14 cellular contexts compared by ENCODE assay signal in the genomic region with DNA sequence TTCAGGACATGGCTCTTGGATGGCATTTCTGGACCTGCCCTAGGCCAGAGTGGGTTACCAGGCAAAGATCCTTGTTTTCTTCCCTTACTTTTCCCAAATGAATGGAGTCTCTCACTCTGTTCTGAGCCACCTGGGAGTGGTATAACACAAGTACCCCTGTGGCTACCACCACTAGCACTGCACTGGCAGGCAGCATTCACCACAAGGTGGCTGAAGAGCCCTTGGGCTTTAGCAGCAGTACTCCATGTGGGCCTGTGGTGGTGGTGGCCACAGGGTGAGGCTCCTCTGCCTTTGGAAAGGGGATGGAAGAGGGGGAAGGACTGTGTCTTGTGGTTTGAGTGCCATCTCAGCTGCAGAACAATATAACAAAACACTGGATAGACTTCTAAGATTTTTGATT. TPM values are rescaled to one million over a fixed set of nuclear protein-coding genes. Genes with fewer than 3 reads are reported as not detected.
A peak's percentile ranks its signal among the peaks of the same experiment; 100 is the strongest.
DNase-seq lines count a peak whose midpoint lies in the region; ATAC-seq, FAIRE-seq and TF ChIP-seq lines count a peak whose summit lies in the region.
"Had no signal": no experiment of that assay in that cellular context is flagged by ENCODE, and none has a peak within 500 bp of the region (broad histone marks: within the 10 kb centered on the region; RNA-seq: fewer than 3 reads in every experiment).

No MANE protein-coding gene starts in this region.

- H3K4me3 ChIP-seq in endothelial cell of umbilical vein (replicated peaks in 1 of 3; ENCODE audit: insufficient read depth in 1 of 3, low read depth in 1 of 3, low read length in 3 of 3), result no peak overlapping the region
- H3K4me3 ChIP-seq: heart right ventricle had no signal

- dilution Hi-C loops in endothelial cell of umbilical vein (cut with MboI; ENCODE audit: extremely low pct_ligation_motif_present, low sequenced_read_pairs), result no loop called here

- no peaks in the 10 kb centered on the region for H3K36me3 ChIP-seq in endothelial cell of umbilical vein (ENCODE audit: control insufficient read depth in 2 of 2, extremely low read depth in 1 of 2, insufficient read depth in 2 of 2, low read length in 2 of 2)
- H3K36me3 ChIP-seq: heart right ventricle had no signal

- no peak overlapping the region for H3K27ac ChIP-seq in endothelial cell of umbilical vein (ENCODE audit: insufficient read depth, low read depth, low read length)
- H3K27ac ChIP-seq: heart right ventricle had no signal

- intact Hi-C loops in endothelial cell of umbilical vein (cut with micrococcal nuclease), result no loop called here

- no peak overlapping the region for H3K9ac ChIP-seq in endothelial cell of umbilical vein (replicated peaks; ENCODE audit: extremely low read depth, insufficient read depth, low read length)

- TF ChIP-seq POLR2A in endothelial cell of umbilical vein (IDR thresholded peaks at IDR 0.05; ENCODE audit: low read depth, low read length), result no peak

- no peak overlapping the region for H2AFZ ChIP-seq in endothelial cell of umbilical vein (ENCODE audit: low read depth, low read length)

- no peaks in the 10 kb centered on the region for H3K4me1 ChIP-seq in endothelial cell of umbilical vein (ENCODE audit: control insufficient read depth, extremely low read depth, insufficient read depth, low read length)
- H3K4me1 ChIP-seq: heart right ventricle had no signal

- DNase-seq in NCI-H82 (lab: John Stamatoyannopoulos, UW) (peak; percentile 28), NCI-H82 treated with DMSO at 0.1 percent for 48 hours (lab: John Stamatoyannopoulos, UW; ENCODE audit: unreplicated experiment) (no peak), OCI-M1 (lab: John Stamatoyannopoulos, UW) (peak; percentile 44), endothelial cell of umbilical vein (ENCODE audit: low read depth, low spot score) (no peak), omental fat pad (ENCODE audit: low spot score) (no peak), NOMO-1 treated with DMSO at 0.1 percent for 48 hours (lab: John Stamatoyannopoulos, UW; ENCODE audit: unreplicated experiment) (no peak), ecto neural progenitor cell (ENCODE audit: low spot score) (no peak), NCI-H345 (lab: John Stamatoyannopoulos, UW) (no peak)
- DNase-seq: activated CD4-positive, alpha-beta T cell treated with anti-CD3 and anti-CD28 coated beads, Interleukin-2, amount 50 U/mL, for 1 hour; heart right ventricle; NCI-H510A treated with DMSO at 0.1 percent for 48 hours had no signal

- ATAC-seq in omental fat pad (ENCODE audit: low FRiP score), result peak; percentile 28

- POLR2A ChIA-PET in endothelial cell of umbilical vein (lab: Charles Lee), result no interaction called here

- H3K9me3 ChIP-seq in endothelial cell of umbilical vein (replicated peaks; ENCODE audit: control insufficient read depth, insufficient read depth, low read length), result no peaks in the 10 kb centered on the region

- no peaks in the 10 kb centered on the region for H3K79me2 ChIP-seq in endothelial cell of umbilical vein (ENCODE audit: control insufficient read depth, insufficient read depth, low read length)

- H3K27me3 ChIP-seq in endothelial cell of umbilical vein (ENCODE audit: control insufficient read depth in 2 of 2, insufficient read depth in 2 of 2, low read length in 2 of 2), result no peaks in the 10 kb centered on the region
- H3K27me3 ChIP-seq: heart right ventricle had no signal

- FAIRE-seq in endothelial cell of umbilical vein (lab: Jason Lieb, UNC), result peak; percentile 8
- FAIRE-seq: A204.1 had no signal

- no peaks in the 10 kb centered on the region for H3K9me1 ChIP-seq in endothelial cell of umbilical vein (replicated peaks; ENCODE audit: control insufficient read depth, extremely low read depth, insufficient read depth, low read length)

- no TSS peak for BruUV-seq in endothelial cell of umbilical vein (replicated peaks; lab: Mats Ljungman, UMichigan)

- no peaks in the 10 kb centered on the region for H4K20me1 ChIP-seq in endothelial cell of umbilical vein (replicated peaks; ENCODE audit: control insufficient read depth, extremely low read depth, insufficient read depth, low read length)

- no peak overlapping the region for H3K4me2 ChIP-seq in endothelial cell of umbilical vein (ENCODE audit: insufficient read depth, low read length)

- TF ChIP-seq CTCF in endothelial cell of umbilical vein (IDR thresholded peaks at IDR 0.05; ENCODE audit: extremely low read depth in 1 of 2, insufficient read depth in 1 of 2, low read depth in 1 of 2, low read length in 2 of 2) (peak in 1 of 2 donors; percentile 41), omental fat pad (IDR thresholded peaks at IDR 0.05) (no peak)

- CTCF ChIA-PET in endothelial cell of umbilical vein (lab: Charles Lee), result no interaction called here

TF ChIP-seq in endothelial cell of umbilical vein, 7 proteins besides CTCF, POLR2A, EP300 and RAD21:
- TF ChIP-seq GATA2 (IDR thresholded peaks at IDR 0.05; ENCODE audit: insufficient read depth, insufficient read length, low read depth, low read length) (no peak), MYC (IDR thresholded peaks at IDR 0.05; ENCODE audit: low read depth, low read length) (no peak), POLR2AphosphoS5 (IDR thresholded peaks at IDR 0.05; ENCODE audit: insufficient read depth, low read depth, low read length) (no peak), JUN (IDR thresholded peaks at IDR 0.05; ENCODE audit: borderline replicate concordance, insufficient read depth, insufficient read length, low read depth) (no peak), FOS (IDR thresholded peaks at IDR 0.05; ENCODE audit: borderline replicate concordance, insufficient read depth, low read length) (no peak), EZH2 (IDR thresholded peaks at IDR 0.05; ENCODE audit: borderline replicate concordance, low read depth, low read length, severe bottlenecking) (no peak)

RNA-seq across cellular contexts. Expression of gene LMNTD1, which starts 38.0 kb away (rescaled TPM):
- total RNA-seq in endothelial cell of umbilical vein (not detected in 2 replicates), omental fat pad (not detected)
- not detected in 2 replicates for polyA plus RNA-seq in endothelial cell of umbilical vein
- polyA plus RNA-seq in endothelial cell of umbilical vein (2011; cell fraction: cytosol; rRNA removed), result not detected in 2 replicates
- polyA plus RNA-seq in endothelial cell of umbilical vein (2011; cell fraction: nucleus; rRNA removed), result not detected in 2 replicates
- polyA plus RNA-seq in endothelial cell of umbilical vein (2012), result not detected in 2 replicates
- not detected in 2 replicates for polyA minus RNA-seq in endothelial cell of umbilical vein
- polyA minus RNA-seq in endothelial cell of umbilical vein (2011; cell fraction: cytosol; rRNA and poly(A)+ RNA removed), result not detected
- not detected in 2 replicates for polyA minus RNA-seq in endothelial cell of umbilical vein (2011; cell fraction: nucleus; rRNA and poly(A)+ RNA removed)
- total RNA-seq: activated naive CD4-positive, alpha-beta T cell treated with anti-CD3 and anti-CD28 coated beads, Interleukin-2, amount 50 U/mL, for 72 hours; heart right ventricle; subcutaneous adipose tissue had no signal
- polyA plus RNA-seq: heart right ventricle had no signal

Comparison
In these comparisons a context has a peak if more than half of its experiments do, and no peak if none do; other contexts are left out.
1. DNase-seq: peak in NCI-H82 (single experiment) and OCI-M1 (single experiment); none in NCI-H82 treated with DMSO at 0.1 percent for 48 hours (single experiment), endothelial cell of umbilical vein (single experiment), omental fat pad (single experiment), NOMO-1 treated with DMSO at 0.1 percent for 48 hours (single experiment), ecto neural progenitor cell (single experiment) and NCI-H345 (single experiment).